In the genomic region with DNA sequence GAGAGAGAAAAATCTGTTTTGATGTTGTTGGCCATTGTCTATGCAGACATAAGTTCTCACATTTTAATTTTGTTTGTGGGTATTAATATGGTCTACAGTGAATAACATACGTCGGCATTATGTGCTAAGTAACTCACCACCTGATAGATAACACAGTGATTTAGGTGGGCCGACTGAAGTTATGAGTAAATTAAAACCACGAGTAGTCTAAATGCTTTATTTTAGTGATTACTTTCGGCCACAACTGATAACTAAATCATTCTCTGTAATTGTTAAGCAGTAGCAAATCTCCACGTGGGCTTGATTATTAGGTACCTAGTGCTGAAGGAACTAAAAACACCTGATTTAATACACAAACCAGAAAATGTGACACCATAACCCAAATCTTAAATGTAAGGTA, we compare ENCODE assay signal across 1 cellular context.
TF ChIP-seq lines count a peak whose summit lies in the region.

No MANE protein-coding gene starts in this region.

TF ChIP-seq in GM12878, 131 proteins besides CTCF, POLR2A, EP300 and RAD21 (continued from another document):
- TF ChIP-seq PRDM15 (CRISPR knock-in tag; IDR thresholded peaks at IDR 0.05) = no peak
TF ChIP-seq in GM12878: peak in this region for 2.
